13 cellular contexts compared by ENCODE assay signal in genomic region chr5:4204616-4205151, GRCh38.
"Had no signal": no experiment of that assay in that cellular context is flagged by ENCODE, and none has a peak within 500 bp of the region (broad histone marks: within the 10 kb centered on the region; RNA-seq: fewer than 3 reads in every experiment).

No MANE protein-coding gene starts in this region.

- H3K9me3 ChIP-seq: prostate gland, sigmoid colon had no signal

- DNase-seq: activated CD4-positive, alpha-beta T cell treated with anti-CD3 and anti-CD28 coated beads, Interleukin-2, amount 10 ng/mL, durations not matched to agents 7 days and 5 days; activated CD8-positive, alpha-beta memory T cell treated with anti-CD3 and anti-CD28 coated beads for 24 hours; activated naive CD4-positive, alpha-beta T cell treated with Interleukin-2 at 50 U/mL for 16 hours; dermis blood vessel endothelial cell; glutamatergic neuron; occipital lobe; stimulated activated CD4-positive, alpha-beta T cell treated with anti-CD3 and anti-CD28 coated beads, Interleukin-2, amount 100 ng/mL, for 24 hours; stimulated activated naive CD4-positive, alpha-beta T cell had no signal

- H3K36me3 ChIP-seq: prostate gland, sigmoid colon had no signal

- H3K27me3 ChIP-seq: sigmoid colon had no signal

- H3K27ac ChIP-seq: prostate gland, sigmoid colon had no signal

- H3K4me1 ChIP-seq: prostate gland had no signal

- ATAC-seq: left lobe of liver; natural killer cell treated with Interleukin-12 subunit alpha and Interleukin-12 subunit beta and Interleukin-15 and Interleukin-18, amount 100 ng/mL, for 72 hours; WTC11 had no signal

- H3K4me3 ChIP-seq: prostate gland, sigmoid colon had no signal
